19 cellular contexts compared by ENCODE assay signal in the genomic region with DNA sequence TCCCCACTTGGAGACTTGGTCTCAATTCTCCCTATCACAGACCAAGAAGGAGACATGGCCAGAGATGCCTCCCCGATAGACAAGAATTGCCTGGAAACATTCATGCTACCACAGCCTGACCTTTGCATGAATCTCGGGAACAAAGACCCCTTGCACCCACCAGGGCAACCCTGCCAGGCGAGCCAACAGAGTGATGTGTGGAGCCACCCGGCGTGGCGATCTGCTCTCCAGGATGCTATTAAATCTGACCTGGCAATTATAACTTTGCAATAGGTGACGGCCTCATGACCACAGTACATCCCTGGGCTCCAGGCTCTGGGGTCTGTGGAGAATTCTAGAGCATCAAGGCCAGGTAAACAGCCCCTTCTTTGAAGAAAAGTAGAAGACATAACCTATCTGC.
"Had no signal": no experiment of that assay in that cellular context is flagged by ENCODE, and none has a peak within 500 bp of the region (broad histone marks: within the 10 kb centered on the region; RNA-seq: fewer than 3 reads in every experiment).

No MANE protein-coding gene starts in this region.

- H3K27ac Mint-ChIP-seq: dendritic cell treated with granulocyte-macrophage colony-stimulating factor and Interleukin-4, amounts not matched to agents 40 ng/mL and 50 ng/mL, for 4 days had no signal

- H3K4me3 Mint-ChIP-seq: dendritic cell treated with granulocyte-macrophage colony-stimulating factor and Interleukin-4, amounts not matched to agents 40 ng/mL and 50 ng/mL, for 4 days; effector memory CD8-positive, alpha-beta T cell; mesothelial cell of epicardium; naive B cell had no signal

- H3K9me3 Mint-ChIP-seq: dendritic cell treated with granulocyte-macrophage colony-stimulating factor and Interleukin-4, amounts not matched to agents 40 ng/mL and 50 ng/mL, for 4 days had no signal

- H3K27ac ChIP-seq: colonic mucosa, esophagus muscularis mucosa, foreskin keratinocyte, heart right ventricle, left lung, lower lobe of right lung had no signal

- H3K27me3 ChIP-seq: colonic mucosa, esophagus muscularis mucosa, foreskin keratinocyte, heart right ventricle, left lung had no signal

- H3K4me3 ChIP-seq: colonic mucosa, esophagus muscularis mucosa, heart right ventricle, left lung, lower lobe of right lung, mucosa of descending colon had no signal

- H3K36me3 ChIP-seq: colonic mucosa, heart right ventricle, left lung, lower lobe of right lung had no signal

- H3K27me3 Mint-ChIP-seq: dendritic cell treated with granulocyte-macrophage colony-stimulating factor and Interleukin-4, amounts not matched to agents 40 ng/mL and 50 ng/mL, for 4 days; effector memory CD8-positive, alpha-beta T cell; naive B cell had no signal

- H3K9me3 ChIP-seq: colonic mucosa, esophagus muscularis mucosa, left lung, lower lobe of right lung, mucosa of descending colon had no signal

- DNase-seq: colonic mucosa; cortex of kidney; effector CD8-positive, alpha-beta T cell; effector memory CD8-positive, alpha-beta T cell; glutamatergic neuron; head of caudate nucleus; heart right ventricle; hippocampal formation; left cardiac atrium; left lung; left ventricle myocardium superior; lower lobe of right lung; mesenchymal stem cell; mucosa of descending colon; naive B cell had no signal

- H3K4me1 ChIP-seq: colonic mucosa, esophagus muscularis mucosa, left lung, lower lobe of right lung had no signal

- ATAC-seq: effector memory CD8-positive, alpha-beta T cell; foreskin keratinocyte; heart right ventricle; left cardiac atrium; left lung; left ventricle myocardium superior; lower lobe of right lung; mucosa of descending colon had no signal
